Comparison of ENCODE assay signal across 12 cellular contexts in the genomic region with DNA sequence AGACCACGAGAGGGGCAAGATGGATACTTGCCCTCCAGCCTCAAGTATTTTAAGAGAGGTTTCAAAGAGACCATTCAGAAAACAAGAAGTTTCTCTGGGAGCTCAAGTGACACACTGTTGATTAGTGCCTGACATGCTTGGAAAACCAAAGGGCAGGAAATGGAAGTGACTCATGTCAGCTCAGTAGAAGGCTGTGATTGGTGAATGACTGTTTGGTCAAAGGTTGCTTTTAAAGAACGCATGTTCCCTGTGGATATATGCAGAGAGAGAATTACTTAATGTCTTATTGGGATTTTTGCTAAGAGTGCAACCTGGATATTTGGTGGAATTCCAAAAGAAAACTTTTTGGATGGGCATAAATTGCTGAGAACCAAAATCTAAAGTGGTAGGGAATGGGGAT.
DNase-seq lines count a peak whose midpoint lies in the region; ATAC-seq and TF ChIP-seq lines count a peak whose summit lies in the region.
"Had no signal": no experiment of that assay in that cellular context is flagged by ENCODE, and none has a peak within 500 bp of the region (broad histone marks: within the 10 kb centered on the region; RNA-seq: fewer than 3 reads in every experiment).

No MANE protein-coding gene starts in this region.

- peak overlapping the region; percentile 27 for H3K4me2 ChIP-seq in HCT116 (ENCODE audit: low read length)
- peak overlapping the region; percentile 12 for H3K4me2 ChIP-seq in smooth muscle cell

- H4K20me1 ChIP-seq in HCT116 (ENCODE audit: insufficient read depth), result no peaks in the 10 kb centered on the region; the same call in 1 of the 2 replicates
- no peaks in the 10 kb centered on the region for H4K20me1 ChIP-seq in smooth muscle cell (ENCODE audit: low read depth)

- DNase-seq in HCT116 (ENCODE audit: low read depth, low spot score), result no peak
- DNase-seq in foreskin melanocyte, result peak; percentile 97
- DNase-seq in smooth muscle cell (lab: John Stamatoyannopoulos, UW; ENCODE audit: unreplicated experiment), result no peak
- no peak for DNase-seq in activated naive CD4-positive, alpha-beta T cell treated with anti-CD3 and anti-CD28 coated beads, Interleukin-2, amount 50 U/mL, for 16 hours
- no peak for DNase-seq in NCI-H69 (lab: John Stamatoyannopoulos, UW)
- no peak for DNase-seq in CD1c-positive myeloid dendritic cell (ENCODE audit: extremely low spot score)
- no peak for DNase-seq in NCI-H187 (lab: John Stamatoyannopoulos, UW)
- DNase-seq: DMS79; naive thymus-derived CD8-positive, alpha-beta T cell; stimulated activated CD4-positive, alpha-beta T cell treated with anti-CD3 and anti-CD28 coated beads, Interleukin-2, amount 100 ng/mL, for 48 hours; WERI-Rb-1 had no signal

- ATAC-seq in HCT116 (0 out of 2 replicates have a peak, but pooled peaks have one; percentile 42), SK-N-SH treated with all-trans-retinoic acid at 6 μM for 48 hours (peak; percentile 58; the same call in 2 of the 3 replicates)
- ATAC-seq: naive thymus-derived CD8-positive, alpha-beta T cell had no signal

- CTCF ChIA-PET in HCT116 (lab: Charles Lee), result interaction anchor here (0.9 kb wide), 1 partner anchor 680 kb away, joined by 3 read pairs; no protein-coding TSS in a partner anchor

- H3K4me1 ChIP-seq in HCT116 (ENCODE audit: control insufficient read depth in 1 of 2, insufficient read depth in 2 of 2, low read length in 2 of 2), result peaks cover 0 to 5% of the 10 kb centered on the region in 2 experiments; a peak in 2 of 4 replicates
- no peaks in the 10 kb centered on the region for H3K4me1 ChIP-seq in smooth muscle cell (ENCODE audit: low read depth)

- no peak for TF ChIP-seq POLR2A in HCT116 (IDR thresholded peaks at IDR 0.05; ENCODE audit: borderline replicate concordance, extremely low read depth, insufficient read depth, insufficient read length)

- H3K27ac ChIP-seq in HCT116 (ENCODE audit: low read depth, low read length) (no peak overlapping the region), smooth muscle cell (ENCODE audit: low read depth) (peak overlapping the region; percentile 70)
- H3K27ac ChIP-seq: WERI-Rb-1 had no signal

- BruUV-seq in HCT116 (replicated peaks; lab: Mats Ljungman, UMichigan), result no TSS peak

- H3K9me3 ChIP-seq in HCT116 (ENCODE audit: control insufficient read depth in 1 of 2, insufficient read depth in 1 of 2, low read depth in 1 of 2, low read length in 2 of 2), result no peaks in the 10 kb centered on the region
- no peaks in the 10 kb centered on the region for H3K9me3 ChIP-seq in smooth muscle cell (replicated peaks; ENCODE audit: low read depth)

- H3K79me2 ChIP-seq in HCT116 (ENCODE audit: insufficient read depth, low read length) (no peaks in the 10 kb centered on the region), smooth muscle cell (ENCODE audit: low read depth) (no peaks in the 10 kb centered on the region)

- TF ChIP-seq CTCF in HCT116 (IDR thresholded peaks at IDR 0.05 in 2 of 3, conservative IDR thresholded peaks at IDR 0.05 in 1 of 3; ENCODE audit: borderline replicate concordance in 1 of 3, insufficient read depth in 1 of 3, low read depth in 2 of 3, low read length in 2 of 3) (no peak), smooth muscle cell (IDR thresholded peaks at IDR 0.05; ENCODE audit: borderline replicate concordance, insufficient read depth, poor library complexity, severe bottlenecking) (no peak)

- H3K36me3 ChIP-seq in HCT116 (ENCODE audit: control insufficient read depth in 1 of 2, insufficient read depth in 2 of 2, low read length in 2 of 2) (no peaks in the 10 kb centered on the region), smooth muscle cell (ENCODE audit: low read depth) (no peaks in the 10 kb centered on the region)
- H3K36me3 ChIP-seq: WERI-Rb-1 had no signal

- RAD21 ChIA-PET in HCT116 (lab: Charles Lee; ENCODE audit: low non-redundant PET in 1 of 2, low total read pairs in 2 of 2, uncharacterized antibody in 2 of 2, unreplicated experiment in 2 of 2), result no interaction called here

- H3K4me3 ChIP-seq in HCT116 (replicated peaks in 1 of 2; ENCODE audit: low read depth in 1 of 2, low read length in 2 of 2) (no peak overlapping the region), smooth muscle cell (no peak overlapping the region)

- H3F3A ChIP-seq in smooth muscle cell (ENCODE audit: low read depth), result no peaks in the 10 kb centered on the region

- no peaks in the 10 kb centered on the region for H3K9me2 ChIP-seq in HCT116 (ENCODE audit: insufficient read depth)

- no peak for TF ChIP-seq RAD21 in HCT116 (IDR thresholded peaks at IDR 0.05; ENCODE audit: low read depth)

- H3K9ac ChIP-seq in HCT116 (ENCODE audit: low read length) (no peak overlapping the region), smooth muscle cell (ENCODE audit: low read depth) (no peak overlapping the region)

- intact Hi-C loops in HCT116 (cut with micrococcal nuclease), result no loop called here

- 33% methylated on average over 2 of the region's 2 CpGs for WGBS in smooth muscle cell (ENCODE audit: low lambda C conversion rate)

- POLR2A ChIA-PET in HCT116 (lab: Charles Lee), result no interaction called here

- H3K27me3 ChIP-seq in HCT116 (ENCODE audit: insufficient read depth, low read length) (no peaks in the 10 kb centered on the region), smooth muscle cell (ENCODE audit: low read depth) (no peaks in the 10 kb centered on the region)

- no peak overlapping the region for H2AFZ ChIP-seq in HCT116 (ENCODE audit: low read depth, low read length, poor library complexity, severe bottlenecking)
- peak overlapping the region; percentile 67 for H2AFZ ChIP-seq in smooth muscle cell (ENCODE audit: low read depth)

TF ChIP-seq in HCT116, 20 proteins besides CTCF, POLR2A, EP300 and RAD21:
- TF ChIP-seq CEBPB (IDR thresholded peaks at IDR 0.05; ENCODE audit: low read depth), result no peak
- no peak for TF ChIP-seq YY1 (IDR thresholded peaks at IDR 0.05; ENCODE audit: extremely low read depth, insufficient replicate concordance, low read depth, low read length)
- no peak for TF ChIP-seq FOSL1 (IDR thresholded peaks at IDR 0.05; ENCODE audit: low read depth)
- TF ChIP-seq JUND (IDR thresholded peaks at IDR 0.05), result no peak
- TF ChIP-seq SIN3A (IDR thresholded peaks at IDR 0.05; ENCODE audit: low read depth), result no peak
- TF ChIP-seq, protein P1, sequence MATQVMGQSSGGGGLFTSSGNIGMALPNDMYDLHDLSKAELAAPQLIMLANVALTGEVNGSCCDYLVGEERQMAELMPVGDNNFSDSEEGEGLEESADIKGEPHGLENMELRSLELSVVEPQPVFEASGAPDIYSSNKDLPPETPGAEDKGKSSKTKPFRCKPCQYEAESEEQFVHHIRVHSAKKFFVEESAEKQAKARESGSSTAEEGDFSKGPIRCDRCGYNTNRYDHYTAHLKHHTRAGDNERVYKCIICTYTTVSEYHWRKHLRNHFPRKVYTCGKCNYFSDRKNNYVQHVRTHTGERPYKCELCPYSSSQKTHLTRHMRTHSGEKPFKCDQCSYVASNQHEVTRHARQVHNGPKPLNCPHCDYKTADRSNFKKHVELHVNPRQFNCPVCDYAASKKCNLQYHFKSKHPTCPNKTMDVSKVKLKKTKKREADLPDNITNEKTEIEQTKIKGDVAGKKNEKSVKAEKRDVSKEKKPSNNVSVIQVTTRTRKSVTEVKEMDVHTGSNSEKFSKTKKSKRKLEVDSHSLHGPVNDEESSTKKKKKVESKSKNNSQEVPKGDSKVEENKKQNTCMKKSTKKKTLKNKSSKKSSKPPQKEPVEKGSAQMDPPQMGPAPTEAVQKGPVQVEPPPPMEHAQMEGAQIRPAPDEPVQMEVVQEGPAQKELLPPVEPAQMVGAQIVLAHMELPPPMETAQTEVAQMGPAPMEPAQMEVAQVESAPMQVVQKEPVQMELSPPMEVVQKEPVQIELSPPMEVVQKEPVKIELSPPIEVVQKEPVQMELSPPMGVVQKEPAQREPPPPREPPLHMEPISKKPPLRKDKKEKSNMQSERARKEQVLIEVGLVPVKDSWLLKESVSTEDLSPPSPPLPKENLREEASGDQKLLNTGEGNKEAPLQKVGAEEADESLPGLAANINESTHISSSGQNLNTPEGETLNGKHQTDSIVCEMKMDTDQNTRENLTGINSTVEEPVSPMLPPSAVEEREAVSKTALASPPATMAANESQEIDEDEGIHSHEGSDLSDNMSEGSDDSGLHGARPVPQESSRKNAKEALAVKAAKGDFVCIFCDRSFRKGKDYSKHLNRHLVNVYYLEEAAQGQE (IDR thresholded peaks at IDR 0.05; ENCODE audit: low read depth), result no peak

TF ChIP-seq in SK-N-SH treated with all-trans-retinoic acid at 6 μM for 48 hours, 23 proteins besides CTCF, POLR2A, EP300 and RAD21 (continues in another document):
- TF ChIP-seq ARNTL (CRISPR knock-in tag; IDR thresholded peaks at IDR 0.05; ENCODE audit: borderline replicate concordance, low read depth) (no peak), TCF4 (CRISPR knock-in tag; IDR thresholded peaks at IDR 0.05; ENCODE audit: borderline replicate concordance) (no peak), TOX (CRISPR knock-in tag; IDR thresholded peaks at IDR 0.05; ENCODE audit: borderline replicate concordance) (no peak), ISL1 (CRISPR knock-in tag; IDR thresholded peaks at IDR 0.05) (no peak)
- TF ChIP-seq, protein P2, sequence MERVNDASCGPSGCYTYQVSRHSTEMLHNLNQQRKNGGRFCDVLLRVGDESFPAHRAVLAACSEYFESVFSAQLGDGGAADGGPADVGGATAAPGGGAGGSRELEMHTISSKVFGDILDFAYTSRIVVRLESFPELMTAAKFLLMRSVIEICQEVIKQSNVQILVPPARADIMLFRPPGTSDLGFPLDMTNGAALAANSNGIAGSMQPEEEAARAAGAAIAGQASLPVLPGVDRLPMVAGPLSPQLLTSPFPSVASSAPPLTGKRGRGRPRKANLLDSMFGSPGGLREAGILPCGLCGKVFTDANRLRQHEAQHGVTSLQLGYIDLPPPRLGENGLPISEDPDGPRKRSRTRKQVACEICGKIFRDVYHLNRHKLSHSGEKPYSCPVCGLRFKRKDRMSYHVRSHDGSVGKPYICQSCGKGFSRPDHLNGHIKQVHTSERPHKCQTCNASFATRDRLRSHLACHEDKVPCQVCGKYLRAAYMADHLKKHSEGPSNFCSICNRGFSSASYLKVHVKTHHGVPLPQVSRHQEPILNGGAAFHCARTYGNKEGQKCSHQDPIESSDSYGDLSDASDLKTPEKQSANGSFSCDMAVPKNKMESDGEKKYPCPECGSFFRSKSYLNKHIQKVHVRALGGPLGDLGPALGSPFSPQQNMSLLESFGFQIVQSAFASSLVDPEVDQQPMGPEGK (CRISPR knock-in tag; IDR thresholded peaks at IDR 0.05; ENCODE audit: borderline replicate concordance), result no peak
